Comparison of ENCODE assay signal across 13 cellular contexts in the genomic region with DNA sequence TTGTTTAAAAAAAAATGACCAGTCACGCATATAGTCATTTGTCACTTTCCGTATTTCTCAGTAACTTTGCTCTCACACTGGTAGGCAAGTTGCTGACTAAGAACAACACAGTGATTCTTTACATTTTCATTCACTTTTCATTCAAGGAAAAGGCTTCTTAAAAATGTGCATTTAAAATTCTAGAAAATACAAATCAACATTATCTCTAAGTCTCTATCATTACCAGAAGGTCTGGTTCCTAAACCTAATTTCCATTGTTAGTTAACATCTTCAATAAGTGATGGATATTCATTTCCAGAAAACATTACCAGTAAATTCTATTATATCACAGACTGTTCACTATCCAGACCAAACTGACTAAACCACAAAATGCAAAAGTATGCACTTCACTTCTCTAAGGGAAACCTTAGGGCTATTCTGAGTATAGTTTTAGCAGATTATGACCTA.
DNase-seq lines count a peak whose midpoint lies in the region; ATAC-seq and TF ChIP-seq lines count a peak whose summit lies in the region.
"Had no signal": no experiment of that assay in that cellular context is flagged by ENCODE, and none has a peak within 500 bp of the region (broad histone marks: within the 10 kb centered on the region; RNA-seq: fewer than 3 reads in every experiment).

No MANE protein-coding gene starts in this region.

- no peak for DNase-seq in omental fat pad (ENCODE audit: low spot score)
- DNase-seq in NCI-H1436 (lab: John Stamatoyannopoulos, UW) = no peak
- no peak for DNase-seq in LoVo (ENCODE audit: low spot score)
- no peak for DNase-seq in globus pallidus (ENCODE audit: low spot score)
- DNase-seq: cortex of kidney, foreskin melanocyte, NCI-H2227 treated with DMSO at 0.1 percent for 48 hours, posterior cingulate gyrus had no signal

- ATAC-seq in GM18502 (IDR thresholded peaks at IDR 0.05; ENCODE audit: poor library complexity, unreplicated experiment) (peak; percentile 91), GM19395 (IDR thresholded peaks at IDR 0.05; ENCODE audit: unreplicated experiment) (peak; percentile 95), HG02763 (IDR thresholded peaks at IDR 0.05; ENCODE audit: unreplicated experiment) (peak; percentile 81), HG03460 (IDR thresholded peaks at IDR 0.05; ENCODE audit: unreplicated experiment) (peak; percentile 79), omental fat pad (ENCODE audit: low FRiP score) (no peak)
- ATAC-seq: left lobe of liver had no signal

- TF ChIP-seq CTCF in omental fat pad (IDR thresholded peaks at IDR 0.05) = no peak
